Comparison of ENCODE assay signal across 26 cellular contexts in genomic region chr7:1367501-1367900, GRCh38.
"Had no signal": no experiment of that assay in that cellular context is flagged by ENCODE, and none has a peak within 500 bp of the region (broad histone marks: within the 10 kb centered on the region; RNA-seq: fewer than 3 reads in every experiment).

No MANE protein-coding gene starts in this region.

- H3K27ac ChIP-seq: breast epithelium, colonic mucosa, dorsolateral prefrontal cortex, esophagus muscularis mucosa, gastroesophageal sphincter, heart left ventricle, lower lobe of right lung, thoracic aorta, upper lobe of left lung had no signal

- H3K27ac Mint-ChIP-seq: activated B cell treated with CpG ODN at 0.5 μM for 24 hours; activated CD4-positive, alpha-beta T cell treated with anti-CD3 and anti-CD28 coated beads for 36 hours; activated naive CD4-positive, alpha-beta T cell treated with anti-CD3 and anti-CD28 coated beads, Interleukin-2, amount 50 U/mL, for 72 hours; activated T-cell treated with anti-CD3 and anti-CD28 coated beads, Interleukin-2, amount 50 U/mL, for 24 hours; activated T-helper 17 cell treated with anti-CD3 and anti-CD28 coated beads, Interleukin-2, amount 50 U/mL, for 72 hours; effector memory CD8-positive, alpha-beta T cell; progenitor cell of endocrine pancreas; T-cell had no signal

- H3K36me3 ChIP-seq: breast epithelium, colonic mucosa, esophagus muscularis mucosa, gastroesophageal sphincter, heart left ventricle, lower lobe of right lung, thoracic aorta, upper lobe of left lung had no signal

- H3K4me3 ChIP-seq: breast epithelium, colonic mucosa, dorsolateral prefrontal cortex, esophagus muscularis mucosa, gastroesophageal sphincter, heart left ventricle, lower lobe of right lung, thoracic aorta, upper lobe of left lung had no signal

- H3K4me1 ChIP-seq: breast epithelium, colonic mucosa had no signal

- H3K4me1 Mint-ChIP-seq: activated CD4-positive, alpha-beta T cell treated with anti-CD3 and anti-CD28 coated beads for 36 hours; activated T-helper 17 cell treated with anti-CD3 and anti-CD28 coated beads, Interleukin-2, amount 50 U/mL, for 72 hours; central memory CD8-positive, alpha-beta T cell; neural crest cell had no signal

- H3K9me3 ChIP-seq: colonic mucosa, lower lobe of right lung had no signal

- DNase-seq: activated B cell treated with CpG ODN at 0.5 μM for 24 hours; activated CD4-positive, alpha-beta T cell treated with anti-CD3 and anti-CD28 coated beads for 36 hours; activated CD4-positive, alpha-beta T cell treated with anti-CD3 and anti-CD28 coated beads, Interleukin-2, amount 50 U/mL, for 4 hours; activated CD8-positive, alpha-beta memory T cell treated with anti-CD3 and anti-CD28 coated beads for 24 hours; activated CD8-positive, alpha-beta memory T cell treated with anti-CD3 and anti-CD28 coated beads, Interleukin-2, amount 50 U/mL, for 4 hours; activated T-cell treated with anti-CD3 and anti-CD28 coated beads, Interleukin-2, amount 50 U/mL, for 24 hours; colonic mucosa; dorsolateral prefrontal cortex; effector memory CD8-positive, alpha-beta T cell; lower lobe of right lung; naive B cell; retina; stimulated activated CD4-positive, alpha-beta T cell treated with anti-CD3 and anti-CD28 coated beads, Interleukin-4, amount 100 ng/mL, for 24 hours; stimulated activated naive CD4-positive, alpha-beta T cell treated with Interleukin-2 at 50 U/mL for 16 hours; T-cell had no signal

- H3K36me3 Mint-ChIP-seq: T-cell had no signal

- H3K4me3 Mint-ChIP-seq: activated B cell treated with CpG ODN at 0.5 μM for 24 hours; activated CD4-positive, alpha-beta T cell treated with anti-CD3 and anti-CD28 coated beads for 36 hours; activated T-cell treated with anti-CD3 and anti-CD28 coated beads, Interleukin-2, amount 50 U/mL, for 24 hours; activated T-helper 17 cell treated with anti-CD3 and anti-CD28 coated beads, Interleukin-2, amount 50 U/mL, for 72 hours; central memory CD8-positive, alpha-beta T cell; effector memory CD8-positive, alpha-beta T cell; neural crest cell had no signal

- H3K9me3 Mint-ChIP-seq: activated naive CD4-positive, alpha-beta T cell treated with anti-CD3 and anti-CD28 coated beads, Interleukin-2, amount 50 U/mL, for 72 hours; activated T-cell treated with anti-CD3 and anti-CD28 coated beads, Interleukin-2, amount 50 U/mL, for 24 hours; activated T-helper 17 cell treated with anti-CD3 and anti-CD28 coated beads, Interleukin-2, amount 50 U/mL, for 72 hours; central memory CD8-positive, alpha-beta T cell; effector memory CD8-positive, alpha-beta T cell; neural crest cell had no signal

- ATAC-seq: activated CD4-positive, alpha-beta T cell treated with anti-CD3 and anti-CD28 coated beads for 36 hours; activated naive CD4-positive, alpha-beta T cell treated with anti-CD3 and anti-CD28 coated beads, Interleukin-2, amount 50 U/mL, for 72 hours; activated T-helper 17 cell treated with anti-CD3 and anti-CD28 coated beads, Interleukin-2, amount 50 U/mL, for 72 hours; effector memory CD8-positive, alpha-beta T cell; gastroesophageal sphincter; heart left ventricle; lower lobe of right lung; T-cell had no signal
